ENCODE assay signal across 12 cellular contexts in genomic region chr6:75084872-75085381, GRCh38.
A peak's percentile ranks its signal among the peaks of the same experiment; 100 is the strongest.
DNase-seq lines count a peak whose midpoint lies in the region; ATAC-seq, FAIRE-seq and TF ChIP-seq lines count a peak whose summit lies in the region.
"Had no signal": no experiment of that assay in that cellular context is flagged by ENCODE, and none has a peak within 500 bp of the region (broad histone marks: within the 10 kb centered on the region; RNA-seq: fewer than 3 reads in every experiment).

No MANE protein-coding gene starts in this region.

- H3K4me1 ChIP-seq in esophagus muscularis mucosa (peaks cover 0 to 33% (median 30%) of the 10 kb centered on the region in 4 donors), muscle layer of duodenum (ENCODE audit: control insufficient read depth in 1 of 2, insufficient read depth in 2 of 2, low read length in 2 of 2) (peaks cover 0 to 19% of the 10 kb centered on the region in 2 donors), upper lobe of right lung (no peaks in the 10 kb centered on the region)

- peak overlapping the region; percentile 42 to 49 (median 48) for H3K4me3 ChIP-seq in esophagus muscularis mucosa
- H3K4me3 ChIP-seq in muscle layer of duodenum (ENCODE audit: low read depth in 1 of 2, low read length in 2 of 2): peak overlapping the region; percentile 48 to 60
- H3K4me3 ChIP-seq in upper lobe of right lung: peak overlapping the region; percentile 31

- TF ChIP-seq CTCF in esophagus muscularis mucosa (IDR thresholded peaks at IDR 0.05): no peak
- no peak for TF ChIP-seq CTCF in upper lobe of right lung (IDR thresholded peaks at IDR 0.05)

- FAIRE-seq in HTR-8/SVneo (lab: Jason Lieb, UNC): no peak

- no peaks in the 10 kb centered on the region for H3K4me1 Mint-ChIP-seq in activated CD4-positive, alpha-beta memory T cell treated with anti-CD3 and anti-CD28 coated beads for 36 hours (ENCODE audit: low read depth)
- H3K4me1 Mint-ChIP-seq in activated CD4-positive, alpha-beta memory T cell treated with anti-CD3 and anti-CD28 coated beads, Interleukin-2, amount 10 ng/mL, durations not matched to agents 7 days and 5 days: no peaks in the 10 kb centered on the region

- H3K9me3 ChIP-seq in esophagus muscularis mucosa (no peaks in the 10 kb centered on the region), muscle layer of duodenum (ENCODE audit: control insufficient read depth in 1 of 2, low read length in 2 of 2) (no peaks in the 10 kb centered on the region), upper lobe of right lung (no peaks in the 10 kb centered on the region)

- H3K9me3 Mint-ChIP-seq in activated CD4-positive, alpha-beta memory T cell treated with anti-CD3 and anti-CD28 coated beads for 36 hours: no peaks in the 10 kb centered on the region
- no peaks in the 10 kb centered on the region for H3K9me3 Mint-ChIP-seq in activated CD4-positive, alpha-beta memory T cell treated with anti-CD3 and anti-CD28 coated beads, Interleukin-2, amount 10 ng/mL, durations not matched to agents 7 days and 5 days
- H3K9me3 Mint-ChIP-seq: activated T-cell treated with anti-CD3 and anti-CD28 coated beads, Interleukin-2, amount 50 U/mL, for 72 hours; T-cell had no signal

- TF ChIP-seq POLR2A in esophagus muscularis mucosa (IDR thresholded peaks at IDR 0.05; ENCODE audit: low read depth): no peak

- peak overlapping the region; percentile 71 to 78 (median 71) for H3K27ac ChIP-seq in esophagus muscularis mucosa (replicated peaks in 1 of 4)
- H3K27ac ChIP-seq in muscle layer of duodenum (ENCODE audit: low read length): no peak overlapping the region
- H3K27ac ChIP-seq in upper lobe of right lung: no peak overlapping the region

- 26% methylated on average over 29 of the region's 33 CpGs for WGBS in esophagus muscularis mucosa

- H3K27me3 ChIP-seq in esophagus muscularis mucosa (no peaks in the 10 kb centered on the region), muscle layer of duodenum (ENCODE audit: low read depth, low read length) (no peaks in the 10 kb centered on the region), upper lobe of right lung (peaks cover 7% of the 10 kb centered on the region)

- H3K27ac Mint-ChIP-seq in activated CD4-positive, alpha-beta memory T cell treated with anti-CD3 and anti-CD28 coated beads for 36 hours: no peak overlapping the region
- no peak overlapping the region for H3K27ac Mint-ChIP-seq in activated CD4-positive, alpha-beta memory T cell treated with anti-CD3 and anti-CD28 coated beads, Interleukin-2, amount 10 ng/mL, durations not matched to agents 7 days and 5 days
- H3K27ac Mint-ChIP-seq: activated T-cell treated with anti-CD3 and anti-CD28 coated beads, Interleukin-2, amount 50 U/mL, for 72 hours; T-cell had no signal

- no peaks in the 10 kb centered on the region for H3K36me3 Mint-ChIP-seq in activated CD4-positive, alpha-beta memory T cell treated with anti-CD3 and anti-CD28 coated beads for 36 hours
- no peaks in the 10 kb centered on the region for H3K36me3 Mint-ChIP-seq in activated CD4-positive, alpha-beta memory T cell treated with anti-CD3 and anti-CD28 coated beads, Interleukin-2, amount 10 ng/mL, durations not matched to agents 7 days and 5 days (ENCODE audit: low read depth)
- H3K36me3 Mint-ChIP-seq: T-cell had no signal

- intact Hi-C loops in activated CD4-positive, alpha-beta memory T cell treated with anti-CD3 and anti-CD28 coated beads for 36 hours (cut with micrococcal nuclease): no loop called here
- intact Hi-C loops in esophagus muscularis mucosa (cut with DNase I): loop anchor here (10.0 kb wide), 1 partner anchor 670 kb away; no protein-coding TSS in a partner anchor
- intact Hi-C loops in upper lobe of right lung (cut with DNase I): no loop called here

- H3K36me3 ChIP-seq in esophagus muscularis mucosa (peaks cover 0 to 35% (median 14%) of the 10 kb centered on the region in 4 donors), muscle layer of duodenum (ENCODE audit: control insufficient read depth in 1 of 2, insufficient read depth in 2 of 2, low read length in 2 of 2) (peaks cover 11 to 19% of the 10 kb centered on the region in 2 donors), upper lobe of right lung (no peaks in the 10 kb centered on the region)

- peak; percentile 9 for DNase-seq in activated CD4-positive, alpha-beta memory T cell treated with anti-CD3 and anti-CD28 coated beads for 36 hours
- no peak for DNase-seq in activated CD4-positive, alpha-beta memory T cell treated with anti-CD3 and anti-CD28 coated beads, Interleukin-2, amount 10 ng/mL, durations not matched to agents 7 days and 5 days
- no peak for DNase-seq in esophagus muscularis mucosa (ENCODE audit: extremely low spot score)
- peak; percentile 76 for DNase-seq in upper lobe of right lung
- DNase-seq in effector CD4-positive, alpha-beta T cell: no peak
- DNase-seq in HTR-8/SVneo (ENCODE audit: insufficient read length, low spot score): no peak
- DNase-seq in pons (ENCODE audit: low spot score): no peak
- DNase-seq: activated T-cell treated with anti-CD3 and anti-CD28 coated beads, Interleukin-2, amount 50 U/mL, for 72 hours; effector CD8-positive, alpha-beta T cell; NCI-H2081; T-cell had no signal

- TF ChIP-seq EP300 in esophagus muscularis mucosa (IDR thresholded peaks at IDR 0.05): no peak

- POLR2A ChIA-PET in activated CD4-positive, alpha-beta memory T cell treated with anti-CD3 and anti-CD28 coated beads for 36 hours (lab: Charles Lee): no interaction called here
- POLR2A ChIA-PET in activated CD4-positive, alpha-beta memory T cell treated with anti-CD3 and anti-CD28 coated beads, Interleukin-2, amount 10 ng/mL, durations not matched to agents 7 days and 5 days (lab: Charles Lee): no interaction called here

- CTCF ChIA-PET in activated CD4-positive, alpha-beta memory T cell treated with anti-CD3 and anti-CD28 coated beads for 36 hours (lab: Charles Lee): no interaction called here
- CTCF ChIA-PET in activated CD4-positive, alpha-beta memory T cell treated with anti-CD3 and anti-CD28 coated beads, Interleukin-2, amount 10 ng/mL, durations not matched to agents 7 days and 5 days (lab: Charles Lee): no interaction called here

- no peak overlapping the region for H3K4me3 Mint-ChIP-seq in activated CD4-positive, alpha-beta memory T cell treated with anti-CD3 and anti-CD28 coated beads for 36 hours
- H3K4me3 Mint-ChIP-seq in activated CD4-positive, alpha-beta memory T cell treated with anti-CD3 and anti-CD28 coated beads, Interleukin-2, amount 10 ng/mL, durations not matched to agents 7 days and 5 days: no peak overlapping the region
- H3K4me3 Mint-ChIP-seq: T-cell had no signal

- peak; percentile 91 for ATAC-seq in upper lobe of right lung
- ATAC-seq: activated T-cell treated with anti-CD3 and anti-CD28 coated beads, Interleukin-2, amount 50 U/mL, for 72 hours; T-cell had no signal

- peaks cover 22% of the 10 kb centered on the region for H3K27me3 Mint-ChIP-seq in activated CD4-positive, alpha-beta memory T cell treated with anti-CD3 and anti-CD28 coated beads for 36 hours
- peaks cover 15% of the 10 kb centered on the region for H3K27me3 Mint-ChIP-seq in activated CD4-positive, alpha-beta memory T cell treated with anti-CD3 and anti-CD28 coated beads, Interleukin-2, amount 10 ng/mL, durations not matched to agents 7 days and 5 days

Comparison
In these comparisons a context has a peak if more than half of its experiments do, and no peak if none do; other contexts are left out.
1. DNase-seq: peak in activated CD4-positive, alpha-beta memory T cell treated with anti-CD3 and anti-CD28 coated beads for 36 hours (single experiment) and upper lobe of right lung (single experiment); none in activated CD4-positive, alpha-beta memory T cell treated with anti-CD3 and anti-CD28 coated beads, Interleukin-2, amount 10 ng/mL, durations not matched to agents 7 days and 5 days (single experiment), esophagus muscularis mucosa (single experiment), effector CD4-positive, alpha-beta T cell (single experiment), HTR-8/SVneo (single experiment) and pons (single experiment).
2. H3K27ac ChIP-seq: peak in esophagus muscularis mucosa (4 of 4); none in muscle layer of duodenum (single experiment) and upper lobe of right lung (single experiment).
3. Peak in every context shown above with its lines, with median percentiles within 50 percentile points of each other: H3K4me3 ChIP-seq.